Comparison of ENCODE assay signal across 1 cellular context in the genomic region with DNA sequence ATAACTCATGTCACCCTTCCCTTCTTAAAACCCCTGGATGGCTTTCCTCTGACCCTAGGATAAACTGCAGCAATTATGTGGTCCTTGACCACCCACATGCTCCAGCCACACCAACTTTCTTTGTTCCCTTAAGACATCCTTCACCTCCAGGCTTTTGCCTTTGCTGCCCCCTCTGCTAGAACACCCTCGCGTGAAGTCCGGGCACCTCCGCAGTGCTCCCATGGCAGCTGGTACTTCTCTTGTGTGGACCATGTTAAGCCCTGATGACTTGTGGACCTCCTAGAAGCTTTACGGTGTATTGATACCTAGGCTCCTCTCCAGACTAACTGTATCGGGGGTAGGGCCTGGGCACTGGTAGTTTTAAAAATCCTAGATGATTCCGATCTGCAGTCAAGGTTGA.
TF ChIP-seq lines count a peak whose summit lies in the region.

No MANE protein-coding gene starts in this region.

TF ChIP-seq in HepG2, 621 proteins besides CTCF, POLR2A, EP300 and RAD21:
- 0 out of 2 replicates have a peak, but pooled peaks have one; percentile 5 for TF ChIP-seq ZZZ3 (CRISPR knock-in tag; IDR thresholded peaks at IDR 0.05; ENCODE audit: borderline replicate concordance)
- TF ChIP-seq PHF21A (CRISPR knock-in tag; IDR thresholded peaks at IDR 0.05), result 0 out of 2 replicates have a peak, but pooled peaks have one; percentile 5
- no peak for TF ChIP-seq ZNF468 (CRISPR knock-in tag; IDR thresholded peaks at IDR 0.05)
- TF ChIP-seq ZNF3 (CRISPR knock-in tag; IDR thresholded peaks at IDR 0.05), result no peak
- no peak for TF ChIP-seq ARID2 (CRISPR knock-in tag; IDR thresholded peaks at IDR 0.05; ENCODE audit: borderline replicate concordance)
- TF ChIP-seq ZNF629 (CRISPR knock-in tag; conservative IDR thresholded peaks at IDR 0.05), result no peak
- TF ChIP-seq FOXA3 (CRISPR knock-in tag; IDR thresholded peaks at IDR 0.05), result no peak
- TF ChIP-seq, protein P1, sequence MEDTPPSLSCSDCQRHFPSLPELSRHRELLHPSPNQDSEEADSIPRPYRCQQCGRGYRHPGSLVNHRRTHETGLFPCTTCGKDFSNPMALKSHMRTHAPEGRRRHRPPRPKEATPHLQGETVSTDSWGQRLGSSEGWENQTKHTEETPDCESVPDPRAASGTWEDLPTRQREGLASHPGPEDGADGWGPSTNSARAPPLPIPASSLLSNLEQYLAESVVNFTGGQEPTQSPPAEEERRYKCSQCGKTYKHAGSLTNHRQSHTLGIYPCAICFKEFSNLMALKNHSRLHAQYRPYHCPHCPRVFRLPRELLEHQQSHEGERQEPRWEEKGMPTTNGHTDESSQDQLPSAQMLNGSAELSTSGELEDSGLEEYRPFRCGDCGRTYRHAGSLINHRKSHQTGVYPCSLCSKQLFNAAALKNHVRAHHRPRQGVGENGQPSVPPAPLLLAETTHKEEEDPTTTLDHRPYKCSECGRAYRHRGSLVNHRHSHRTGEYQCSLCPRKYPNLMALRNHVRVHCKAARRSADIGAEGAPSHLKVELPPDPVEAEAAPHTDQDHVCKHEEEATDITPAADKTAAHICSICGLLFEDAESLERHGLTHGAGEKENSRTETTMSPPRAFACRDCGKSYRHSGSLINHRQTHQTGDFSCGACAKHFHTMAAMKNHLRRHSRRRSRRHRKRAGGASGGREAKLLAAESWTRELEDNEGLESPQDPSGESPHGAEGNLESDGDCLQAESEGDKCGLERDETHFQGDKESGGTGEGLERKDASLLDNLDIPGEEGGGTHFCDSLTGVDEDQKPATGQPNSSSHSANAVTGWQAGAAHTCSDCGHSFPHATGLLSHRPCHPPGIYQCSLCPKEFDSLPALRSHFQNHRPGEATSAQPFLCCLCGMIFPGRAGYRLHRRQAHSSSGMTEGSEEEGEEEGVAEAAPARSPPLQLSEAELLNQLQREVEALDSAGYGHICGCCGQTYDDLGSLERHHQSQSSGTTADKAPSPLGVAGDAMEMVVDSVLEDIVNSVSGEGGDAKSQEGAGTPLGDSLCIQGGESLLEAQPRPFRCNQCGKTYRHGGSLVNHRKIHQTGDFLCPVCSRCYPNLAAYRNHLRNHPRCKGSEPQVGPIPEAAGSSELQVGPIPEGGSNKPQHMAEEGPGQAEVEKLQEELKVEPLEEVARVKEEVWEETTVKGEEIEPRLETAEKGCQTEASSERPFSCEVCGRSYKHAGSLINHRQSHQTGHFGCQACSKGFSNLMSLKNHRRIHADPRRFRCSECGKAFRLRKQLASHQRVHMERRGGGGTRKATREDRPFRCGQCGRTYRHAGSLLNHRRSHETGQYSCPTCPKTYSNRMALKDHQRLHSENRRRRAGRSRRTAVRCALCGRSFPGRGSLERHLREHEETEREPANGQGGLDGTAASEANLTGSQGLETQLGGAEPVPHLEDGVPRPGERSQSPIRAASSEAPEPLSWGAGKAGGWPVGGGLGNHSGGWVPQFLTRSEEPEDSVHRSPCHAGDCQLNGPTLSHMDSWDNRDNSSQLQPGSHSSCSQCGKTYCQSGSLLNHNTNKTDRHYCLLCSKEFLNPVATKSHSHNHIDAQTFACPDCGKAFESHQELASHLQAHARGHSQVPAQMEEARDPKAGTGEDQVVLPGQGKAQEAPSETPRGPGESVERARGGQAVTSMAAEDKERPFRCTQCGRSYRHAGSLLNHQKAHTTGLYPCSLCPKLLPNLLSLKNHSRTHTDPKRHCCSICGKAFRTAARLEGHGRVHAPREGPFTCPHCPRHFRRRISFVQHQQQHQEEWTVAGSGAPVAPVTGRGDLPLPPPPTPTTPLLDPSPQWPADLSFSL (CRISPR knock-in tag; IDR thresholded peaks at IDR 0.05), result no peak
- TF ChIP-seq PHF8 (CRISPR knock-in tag; IDR thresholded peaks at IDR 0.05), result no peak
- TF ChIP-seq HOXA9 (CRISPR knock-in tag; IDR thresholded peaks at IDR 0.05; ENCODE audit: borderline replicate concordance), result 0 out of 2 replicates have a peak, but pooled peaks have one; percentile 48
- no peak for TF ChIP-seq ZNF12 (CRISPR knock-in tag; IDR thresholded peaks at IDR 0.05)
- no peak for TF ChIP-seq JDP2 (CRISPR knock-in tag; IDR thresholded peaks at IDR 0.05; ENCODE audit: borderline replicate concordance)
- no peak for TF ChIP-seq SP1 (IDR thresholded peaks at IDR 0.05)
- TF ChIP-seq SP1 (CRISPR knock-in tag; IDR thresholded peaks at IDR 0.05), result no peak
- TF ChIP-seq, protein P2, sequence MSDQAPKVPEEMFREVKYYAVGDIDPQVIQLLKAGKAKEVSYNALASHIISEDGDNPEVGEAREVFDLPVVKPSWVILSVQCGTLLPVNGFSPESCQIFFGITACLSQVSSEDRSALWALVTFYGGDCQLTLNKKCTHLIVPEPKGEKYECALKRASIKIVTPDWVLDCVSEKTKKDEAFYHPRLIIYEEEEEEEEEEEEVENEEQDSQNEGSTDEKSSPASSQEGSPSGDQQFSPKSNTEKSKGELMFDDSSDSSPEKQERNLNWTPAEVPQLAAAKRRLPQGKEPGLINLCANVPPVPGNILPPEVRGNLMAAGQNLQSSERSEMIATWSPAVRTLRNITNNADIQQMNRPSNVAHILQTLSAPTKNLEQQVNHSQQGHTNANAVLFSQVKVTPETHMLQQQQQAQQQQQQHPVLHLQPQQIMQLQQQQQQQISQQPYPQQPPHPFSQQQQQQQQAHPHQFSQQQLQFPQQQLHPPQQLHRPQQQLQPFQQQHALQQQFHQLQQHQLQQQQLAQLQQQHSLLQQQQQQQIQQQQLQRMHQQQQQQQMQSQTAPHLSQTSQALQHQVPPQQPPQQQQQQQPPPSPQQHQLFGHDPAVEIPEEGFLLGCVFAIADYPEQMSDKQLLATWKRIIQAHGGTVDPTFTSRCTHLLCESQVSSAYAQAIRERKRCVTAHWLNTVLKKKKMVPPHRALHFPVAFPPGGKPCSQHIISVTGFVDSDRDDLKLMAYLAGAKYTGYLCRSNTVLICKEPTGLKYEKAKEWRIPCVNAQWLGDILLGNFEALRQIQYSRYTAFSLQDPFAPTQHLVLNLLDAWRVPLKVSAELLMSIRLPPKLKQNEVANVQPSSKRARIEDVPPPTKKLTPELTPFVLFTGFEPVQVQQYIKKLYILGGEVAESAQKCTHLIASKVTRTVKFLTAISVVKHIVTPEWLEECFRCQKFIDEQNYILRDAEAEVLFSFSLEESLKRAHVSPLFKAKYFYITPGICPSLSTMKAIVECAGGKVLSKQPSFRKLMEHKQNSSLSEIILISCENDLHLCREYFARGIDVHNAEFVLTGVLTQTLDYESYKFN (CRISPR knock-in tag; conservative IDR thresholded peaks at IDR 0.05), result 0 out of 2 replicates have a peak, but pooled peaks have one; percentile 3
- no peak for TF ChIP-seq TBX3 (IDR thresholded peaks at IDR 0.05; ENCODE audit: borderline replicate concordance)
- no peak for TF ChIP-seq ZFX (CRISPR knock-in tag; IDR thresholded peaks at IDR 0.05; ENCODE audit: low read depth)
- TF ChIP-seq, protein P3, sequence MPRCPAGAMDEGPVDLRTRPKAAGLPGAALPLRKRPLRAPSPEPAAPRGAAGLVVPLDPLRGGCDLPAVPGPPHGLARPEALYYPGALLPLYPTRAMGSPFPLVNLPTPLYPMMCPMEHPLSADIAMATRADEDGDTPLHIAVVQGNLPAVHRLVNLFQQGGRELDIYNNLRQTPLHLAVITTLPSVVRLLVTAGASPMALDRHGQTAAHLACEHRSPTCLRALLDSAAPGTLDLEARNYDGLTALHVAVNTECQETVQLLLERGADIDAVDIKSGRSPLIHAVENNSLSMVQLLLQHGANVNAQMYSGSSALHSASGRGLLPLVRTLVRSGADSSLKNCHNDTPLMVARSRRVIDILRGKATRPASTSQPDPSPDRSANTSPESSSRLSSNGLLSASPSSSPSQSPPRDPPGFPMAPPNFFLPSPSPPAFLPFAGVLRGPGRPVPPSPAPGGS (CRISPR knock-in tag; IDR thresholded peaks at IDR 0.05), result no peak
TF ChIP-seq in HepG2: peak in this region for 4.
